Comparison of ENCODE assay signal across 23 cellular contexts in genomic region chr4:41748074-41748787, GRCh38. TPM values are rescaled to one million over a fixed set of nuclear protein-coding genes. Genes with fewer than 3 reads are reported as not detected.
DNase-seq lines count a peak whose midpoint lies in the region; ATAC-seq and TF ChIP-seq lines count a peak whose summit lies in the region.
"Had no signal": no experiment of that assay in that cellular context is flagged by ENCODE, and none has a peak within 500 bp of the region (broad histone marks: within the 10 kb centered on the region; RNA-seq: fewer than 3 reads in every experiment).

PHOX2B (minus strand) TSS chr4:41748725; CDS start chr4:41748610, 115 bp downstream.

- H3K9me3 ChIP-seq in left ventricle myocardium inferior (replicated peaks) = no peaks in the 10 kb centered on the region
- no peaks in the 10 kb centered on the region for H3K9me3 ChIP-seq in right cardiac atrium (ENCODE audit: control insufficient read depth, low read length)
- H3K9me3 ChIP-seq in CD4-positive, alpha-beta T cell (ENCODE audit: control insufficient read depth, low read length) = peaks cover 7% of the 10 kb centered on the region
- H3K9me3 ChIP-seq: mucosa of descending colon, thyroid gland had no signal

- CTCF ChIA-PET in WTC11 (lab: Charles Lee) = interaction anchor here (1.0 to 1.3 kb wide), 2 partner anchors 118 to 126 kb away, joined by 3 to 5 read pairs; no protein-coding TSS in a partner anchor
- CTCF ChIA-PET in CD4-positive, alpha-beta T cell (lab: Charles Lee) = no interaction called here

- H3K27me3 Mint-ChIP-seq in WTC11 (ENCODE audit: low read depth) = peaks cover 99% of the 10 kb centered on the region
- peaks cover 86% of the 10 kb centered on the region for H3K27me3 Mint-ChIP-seq in CD4-positive, alpha-beta T cell

- no peaks in the 10 kb centered on the region; the same call in 1 of the 2 replicates for H3K36me3 Mint-ChIP-seq in WTC11
- H3K36me3 Mint-ChIP-seq in CD4-positive, alpha-beta T cell (ENCODE audit: low read depth) = no peaks in the 10 kb centered on the region

- POLR2A ChIA-PET in WTC11 (lab: Charles Lee) = interaction anchor here (0.8 kb wide), 1 partner anchor 124 kb away, joined by 3 read pairs; no protein-coding TSS in a partner anchor
- POLR2A ChIA-PET in CD4-positive, alpha-beta T cell (lab: Charles Lee) = no interaction called here

- no peaks in the 10 kb centered on the region for H3K36me3 ChIP-seq in left ventricle myocardium inferior
- H3K36me3 ChIP-seq: thyroid gland had no signal

- H3K27ac ChIP-seq in left ventricle myocardium inferior (replicated peaks) (no peak within 1 kb of the TSS), right cardiac atrium (ENCODE audit: low read length) (no peak within 1 kb of the TSS)
- no peak within 1 kb of the TSS for H3K27ac ChIP-seq in CD4-positive, alpha-beta T cell (ENCODE audit: low read depth, low read length)
- H3K27ac ChIP-seq: thyroid gland had no signal

- intact Hi-C loops in left ventricle myocardium inferior (cut with micrococcal nuclease) (no loop called here), right cardiac atrium (cut with DNase I) (no loop called here)
- intact Hi-C loops in CD4-positive, alpha-beta T cell (cut with DNase I, micrococcal nuclease) = no loop called here

- H3K27me3 ChIP-seq in left ventricle myocardium inferior (ENCODE audit: low read depth) (peaks cover 100% of the 10 kb centered on the region), right cardiac atrium (ENCODE audit: control insufficient read depth, insufficient read depth) (peaks cover 4% of the 10 kb centered on the region)
- peaks cover 95% of the 10 kb centered on the region for H3K27me3 ChIP-seq in CD4-positive, alpha-beta T cell (ENCODE audit: control insufficient read depth, insufficient read depth, low read length)

- peak within 1 kb of the TSS; percentile 68 for H3K4me3 Mint-ChIP-seq in WTC11
- H3K4me3 Mint-ChIP-seq in CD4-positive, alpha-beta T cell = no peak within 1 kb of the TSS
- H3K4me3 Mint-ChIP-seq: T-helper 17 cell had no signal

- H3K4me3 ChIP-seq in left ventricle myocardium inferior (peak within 1 kb of the TSS; percentile 27), right cardiac atrium (ENCODE audit: low read length) (no peak within 1 kb of the TSS)
- H3K4me3 ChIP-seq: mucosa of descending colon, thyroid gland had no signal

- H3K27ac Mint-ChIP-seq in WTC11 = no peak within 1 kb of the TSS
- H3K27ac Mint-ChIP-seq in CD4-positive, alpha-beta T cell = no peak within 1 kb of the TSS
- H3K27ac Mint-ChIP-seq: T-helper 17 cell had no signal

- no peaks in the 10 kb centered on the region for H3K9me3 Mint-ChIP-seq in WTC11
- no peaks in the 10 kb centered on the region for H3K9me3 Mint-ChIP-seq in CD4-positive, alpha-beta T cell

- DNase-seq in left ventricle myocardium inferior = no peak
- DNase-seq in right cardiac atrium = no peak
- DNase-seq in WTC11 (ENCODE audit: low spot score) = peak; percentile 33
- peak; percentile 32 for DNase-seq in iPS-NIHi7 (ENCODE audit: extremely low spot score)
- no peak for DNase-seq in NCI-H1417 (lab: John Stamatoyannopoulos, UW)
- DNase-seq in CD4-positive, alpha-beta T cell = no peak
- DNase-seq in NCI-H2227 treated with DMSO at 0.1 percent for 48 hours (lab: John Stamatoyannopoulos, UW) = no peak
- DNase-seq: amniotic stem cell; DND-41; mucosa of descending colon; NCI-H1092; NCI-H2107; NCI-H526 treated with DMSO at 0.1 percent for 48 hours; occipital lobe; SHP77; stimulated activated naive CD4-positive, alpha-beta T cell; T-helper 17 cell; thyroid gland had no signal

- peaks cover 68% of the 10 kb centered on the region for H3K4me1 Mint-ChIP-seq in WTC11
- H3K4me1 Mint-ChIP-seq in CD4-positive, alpha-beta T cell (ENCODE audit: low read depth) = peaks cover 6% of the 10 kb centered on the region

- ATAC-seq in right cardiac atrium (no peak), WTC11 (no peak)
- no peak for ATAC-seq in CD4-positive, alpha-beta T cell (ENCODE audit: poor library complexity)
- ATAC-seq: mucosa of descending colon, sciatic nerve, T-helper 17 cell had no signal

- H3K4me1 ChIP-seq in left ventricle myocardium inferior (peaks cover 30% of the 10 kb centered on the region), right cardiac atrium (ENCODE audit: control insufficient read depth, insufficient read depth, low read length) (peaks cover 3% of the 10 kb centered on the region)

- no peak for TF ChIP-seq CTCF in left ventricle myocardium inferior (IDR thresholded peaks at IDR 0.05; ENCODE audit: borderline replicate concordance)
- TF ChIP-seq CTCF in WTC11 (IDR thresholded peaks at IDR 0.05) = no peak
- no peak for TF ChIP-seq CTCF in CD4-positive, alpha-beta T cell (IDR thresholded peaks at IDR 0.05)

- WGBS in right cardiac atrium = 7% methylated on average over 22 of the region's 22 CpGs

TF ChIP-seq in WTC11, 78 proteins besides CTCF, POLR2A, EP300 and RAD21:
- TF ChIP-seq FOXK1 (CRISPR knock-in tag; IDR thresholded peaks at IDR 0.05) (no peak), ZNF396 (CRISPR knock-in tag; IDR thresholded peaks at IDR 0.05; ENCODE audit: borderline replicate concordance) (no peak), PRRX2 (CRISPR knock-in tag; IDR thresholded peaks at IDR 0.05) (no peak), JAZF1 (CRISPR knock-in tag; IDR thresholded peaks at IDR 0.05) (no peak), GTF2I (CRISPR knock-in tag; conservative IDR thresholded peaks at IDR 0.05) (no peak), ATF3 (CRISPR knock-in tag; conservative IDR thresholded peaks at IDR 0.05) (no peak), ZBTB21 (CRISPR knock-in tag; IDR thresholded peaks at IDR 0.05; ENCODE audit: borderline replicate concordance) (no peak), E2F4 (CRISPR knock-in tag; IDR thresholded peaks at IDR 0.05; ENCODE audit: borderline replicate concordance, low read depth) (no peak), TEAD4 (CRISPR knock-in tag; IDR thresholded peaks at IDR 0.05) (no peak), ZNF671 (CRISPR knock-in tag; IDR thresholded peaks at IDR 0.05) (no peak), HMGXB4 (CRISPR knock-in tag; IDR thresholded peaks at IDR 0.05) (no peak), ZNF425 (CRISPR knock-in tag; conservative IDR thresholded peaks at IDR 0.05) (no peak)

RNA-seq across cellular contexts. Expression of gene PHOX2B, which starts in this region (rescaled TPM):
- total RNA-seq in left ventricle myocardium inferior (not detected), right cardiac atrium (under 1 TPM in 1 of 4 donors, not detected in 3; 0.11 TPM), WTC11 (2021) (not detected in 3 replicates)
- 0.16 TPM for polyA plus RNA-seq in right cardiac atrium
- total RNA-seq in CD4-positive, alpha-beta T cell = not detected
- total RNA-seq: cardiac septum, dermis microvascular lymphatic vessel endothelial cell, liver, occipital lobe, sciatic nerve, T-helper 17 cell, thyroid gland had no signal
- polyA plus RNA-seq: esophagus, liver had no signal

Comparison
In these comparisons a context has a peak if more than half of its experiments do, and no peak if none do; other contexts are left out.
1. Peak in DNase-seq in WTC11; RNA of the gene not detected or under 1 TPM.